Comparison of ENCODE assay signal across 8 cellular contexts in genomic region chr10:50421026-50421719, GRCh38.
DNase-seq lines count a peak whose midpoint lies in the region; ATAC-seq, FAIRE-seq and TF ChIP-seq lines count a peak whose summit lies in the region.

No MANE protein-coding gene starts in this region.

- no peak for TF ChIP-seq POLR2A in gastroesophageal sphincter (IDR thresholded peaks at IDR 0.05)

- WGBS in gastroesophageal sphincter (ENCODE audit: low coverage in 1 of 2), 2 donors: 92 to 100% methylated on average over 4 to 6 of the region's 6 CpGs

- peak overlapping the region; percentile 49 for H3K4me3 Mint-ChIP-seq in activated B cell treated with CpG ODN at 0.5 μM for 24 hours

- no peaks in the 10 kb centered on the region for H3K27me3 ChIP-seq in gastroesophageal sphincter

- intact Hi-C loops in activated B cell treated with CpG ODN at 0.5 μM for 24 hours (cut with micrococcal nuclease): loop anchor here (1.0 kb wide), 3 partner anchors 54 to 146 kb away; no protein-coding TSS in a partner anchor

- H3K9me3 ChIP-seq in gastroesophageal sphincter: no peaks in the 10 kb centered on the region

- TF ChIP-seq EP300 in gastroesophageal sphincter (IDR thresholded peaks at IDR 0.05): no peak

- peak overlapping the region; percentile 37 for H3K27ac Mint-ChIP-seq in activated B cell treated with CpG ODN at 0.5 μM for 24 hours

- FAIRE-seq in G401.6 (lab: Jason Lieb, UNC): peak; percentile 41

- H3K27ac ChIP-seq in gastroesophageal sphincter: peak overlapping the region in 1 of 4 donors; percentile 9

- DNase-seq in HuH-7 (ENCODE audit: low spot score): peak; percentile 56
- DNase-seq in activated B cell treated with CpG ODN at 0.5 μM for 24 hours: no peak
- peak; percentile 39 for DNase-seq in putamen (ENCODE audit: low spot score)
- no peak for DNase-seq in DMS79 (lab: John Stamatoyannopoulos, UW)
- no peak for DNase-seq in activated effector memory CD4-positive, alpha-beta T cell treated with anti-CD3 and anti-CD28 coated beads, Interleukin-2, amount 50 U/mL, for 16 hours

- peaks cover 8% of the 10 kb centered on the region for H3K36me3 Mint-ChIP-seq in activated B cell treated with CpG ODN at 0.5 μM for 24 hours (ENCODE audit: low read depth)

- peaks cover 2% of the 10 kb centered on the region for H3K9me3 Mint-ChIP-seq in activated B cell treated with CpG ODN at 0.5 μM for 24 hours

- no peaks in the 10 kb centered on the region for H3K36me3 ChIP-seq in gastroesophageal sphincter

- POLR2A ChIA-PET in activated B cell treated with CpG ODN at 0.5 μM for 24 hours (lab: Charles Lee): interaction anchor here (0.6 to 1.1 kb wide), 2 partner anchors 203 to 1249 kb away, joined by 3 to 10 read pairs; no protein-coding TSS in a partner anchor

- peak; percentile 33 for ATAC-seq in GM19452 (IDR thresholded peaks at IDR 0.05; ENCODE audit: unreplicated experiment)
- ATAC-seq in activated B cell treated with CpG ODN at 0.5 μM for 24 hours (ENCODE audit: low read depth): peak; percentile 22
- ATAC-seq in gastroesophageal sphincter: no peak

- H3K4me1 Mint-ChIP-seq in activated B cell treated with CpG ODN at 0.5 μM for 24 hours: peaks cover 42% of the 10 kb centered on the region

- H3K4me1 ChIP-seq in gastroesophageal sphincter: peaks cover 0 to 29% (median 6%) of the 10 kb centered on the region in 3 donors

- TF ChIP-seq CTCF in activated B cell treated with CpG ODN at 0.5 μM for 24 hours (IDR thresholded peaks at IDR 0.05) (peak; percentile 20), gastroesophageal sphincter (IDR thresholded peaks at IDR 0.05) (peak; percentile 30 to 62 (median 38))

- no peaks in the 10 kb centered on the region for H3K27me3 Mint-ChIP-seq in activated B cell treated with CpG ODN at 0.5 μM for 24 hours

- CTCF ChIA-PET in activated B cell treated with CpG ODN at 0.5 μM for 24 hours (lab: Charles Lee): interaction anchor here (1.3 to 1.6 kb wide), 3 partner anchors 110 to 203 kb away, joined by 4 to 5 read pairs (median 4); no protein-coding TSS in a partner anchor

- H3K4me3 ChIP-seq in gastroesophageal sphincter: no peak overlapping the region

Comparison
In these comparisons a context has a peak if more than half of its experiments do, and no peak if none do; other contexts are left out.
1. DNase-seq: peak in HuH-7 (single experiment) and putamen (single experiment); none in activated B cell treated with CpG ODN at 0.5 μM for 24 hours (single experiment), DMS79 (single experiment) and activated effector memory CD4-positive, alpha-beta T cell treated with anti-CD3 and anti-CD28 coated beads, Interleukin-2, amount 50 U/mL, for 16 hours (single experiment).